Comparison of ENCODE assay signal across 1 cellular context in the genomic region with DNA sequence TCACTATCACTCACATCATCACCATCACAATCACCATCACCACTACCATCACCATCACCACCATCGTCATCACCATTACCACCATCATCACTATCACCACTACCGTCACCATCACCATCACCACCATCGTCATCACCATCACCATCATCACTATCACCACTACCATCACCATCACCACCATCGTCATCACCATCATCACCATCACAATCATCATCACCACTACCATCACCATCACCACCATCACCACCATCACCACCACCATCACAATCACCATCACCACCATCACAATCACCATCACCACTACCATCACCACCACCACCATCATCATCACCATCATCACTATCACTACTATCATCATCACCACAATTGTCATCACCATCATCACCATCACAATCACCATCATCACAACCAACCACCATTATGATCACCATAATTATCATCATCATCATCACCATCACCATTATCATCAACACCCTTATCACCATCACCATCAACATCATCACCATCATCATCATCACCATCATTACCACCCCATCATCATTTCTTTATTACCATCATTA.
TF ChIP-seq lines count a peak whose summit lies in the region.

No MANE protein-coding gene starts in this region.

TF ChIP-seq in H1, 55 proteins besides CTCF, POLR2A, EP300 and RAD21:
- no peak for TF ChIP-seq JUND (IDR thresholded peaks at IDR 0.05; ENCODE audit: low read length)
